ENCODE assay signal across 20 cellular contexts in the genomic region with DNA sequence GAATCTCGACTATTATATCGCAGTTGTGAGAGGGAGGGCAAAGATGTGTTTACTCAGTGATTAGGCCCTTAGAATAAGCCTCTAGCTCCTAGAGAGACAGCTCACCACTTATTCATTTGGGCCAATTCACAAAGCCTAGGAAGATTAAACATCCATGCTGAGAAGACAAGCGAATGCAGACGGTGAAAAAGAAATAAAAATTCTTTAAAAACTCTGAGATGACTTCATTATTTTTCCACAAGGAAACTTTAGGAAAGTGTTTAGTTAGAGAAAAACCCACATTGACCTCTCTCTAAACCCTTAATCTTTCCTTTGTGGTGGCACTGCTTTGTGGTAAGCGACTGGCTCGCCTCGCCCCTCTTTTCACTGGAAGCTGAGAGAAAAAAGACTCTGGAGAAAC.
DNase-seq lines count a peak whose midpoint lies in the region; ATAC-seq and TF ChIP-seq lines count a peak whose summit lies in the region.
"Had no signal": no experiment of that assay in that cellular context is flagged by ENCODE, and none has a peak within 500 bp of the region (broad histone marks: within the 10 kb centered on the region; RNA-seq: fewer than 3 reads in every experiment).

No MANE protein-coding gene starts in this region.

- no peaks in the 10 kb centered on the region for H4K20me1 ChIP-seq in GM23338 (replicated peaks; ENCODE audit: insufficient read depth)

- peaks cover 25% of the 10 kb centered on the region for H3K4me1 Mint-ChIP-seq in GM23338
- H3K4me1 Mint-ChIP-seq in CD8-positive, alpha-beta T cell (ENCODE audit: low read depth) = no peaks in the 10 kb centered on the region

- no peaks in the 10 kb centered on the region for H3K27me3 ChIP-seq in GM23338 (ENCODE audit: insufficient read depth)
- no peaks in the 10 kb centered on the region for H3K27me3 ChIP-seq in CD8-positive, alpha-beta T cell (ENCODE audit: insufficient read depth, low read length)
- H3K27me3 ChIP-seq: breast epithelium, foreskin keratinocyte, vagina had no signal

- no peaks in the 10 kb centered on the region for H3K9me3 Mint-ChIP-seq in GM23338
- no peaks in the 10 kb centered on the region for H3K9me3 Mint-ChIP-seq in CD8-positive, alpha-beta T cell
- H3K9me3 Mint-ChIP-seq: naive B cell; T-helper 1 cell treated with Interleukin-12 subunit alpha and Interleukin-12 subunit beta and Interleukin-4 antibody, amounts not matched to agents 30 μg/mL and 1 μg/mL, for 36 hours had no signal

- ATAC-seq in GM23338 (peak; percentile 54), HG02571 (IDR thresholded peaks at IDR 0.05; ENCODE audit: unreplicated experiment) (no peak), omental fat pad (ENCODE audit: low FRiP score) (no peak)
- ATAC-seq in CD8-positive, alpha-beta T cell = no peak
- ATAC-seq: activated CD4-positive, CD25-positive, alpha-beta regulatory T cell treated with anti-CD3 and anti-CD28 coated beads, Interleukin-2, amount 50 U/mL, for 24 hours; foreskin keratinocyte; left ventricle myocardium superior had no signal

- POLR2A ChIA-PET in CD8-positive, alpha-beta T cell (lab: Charles Lee) = no interaction called here

- H3K27ac Mint-ChIP-seq in GM23338 = no peak overlapping the region
- H3K27ac Mint-ChIP-seq in CD8-positive, alpha-beta T cell = no peak overlapping the region
- H3K27ac Mint-ChIP-seq: naive B cell; T-helper 1 cell treated with Interleukin-12 subunit alpha and Interleukin-12 subunit beta and Interleukin-4 antibody, amounts not matched to agents 30 μg/mL and 1 μg/mL, for 36 hours had no signal

- no peaks in the 10 kb centered on the region for H3K36me3 Mint-ChIP-seq in GM23338 (ENCODE audit: low read depth)
- peaks cover 61% of the 10 kb centered on the region for H3K36me3 Mint-ChIP-seq in CD8-positive, alpha-beta T cell

- H3K79me2 ChIP-seq in GM23338 (replicated peaks; ENCODE audit: insufficient read depth) = no peaks in the 10 kb centered on the region

- no peaks in the 10 kb centered on the region for H3K9me3 ChIP-seq in CD8-positive, alpha-beta T cell (ENCODE audit: low read length)
- H3K9me3 ChIP-seq: breast epithelium, vagina had no signal

- no peak overlapping the region for H2AFZ ChIP-seq in GM23338

- no peak overlapping the region for H3K4me3 ChIP-seq in GM23338
- no peak overlapping the region for H3K4me3 ChIP-seq in astrocyte of the spinal cord (ENCODE audit: low read depth, low read length)
- H3K4me3 ChIP-seq in CD8-positive, alpha-beta T cell (ENCODE audit: low read depth, low read length) = no peak overlapping the region
- H3K4me3 ChIP-seq: breast epithelium, vagina had no signal

- H3K36me3 ChIP-seq in GM23338 (ENCODE audit: insufficient read depth) = no peaks in the 10 kb centered on the region
- H3K36me3 ChIP-seq in CD8-positive, alpha-beta T cell (ENCODE audit: insufficient read depth, low read length) = no peaks in the 10 kb centered on the region
- H3K36me3 ChIP-seq: breast epithelium had no signal

- intact Hi-C loops in CD8-positive, alpha-beta T cell (cut with DNase I, micrococcal nuclease) = no loop called here

- H3K27me3 Mint-ChIP-seq in GM23338 (ENCODE audit: insufficient read depth, low read depth, poor library complexity) = no peaks in the 10 kb centered on the region
- H3K27me3 Mint-ChIP-seq in CD8-positive, alpha-beta T cell (ENCODE audit: low read depth) = no peaks in the 10 kb centered on the region
- H3K27me3 Mint-ChIP-seq: naive B cell had no signal

- DNase-seq in GM23338 (ENCODE audit: low spot score) (no peak), NCI-H1417 treated with DMSO at 0.1 percent for 48 hours (lab: John Stamatoyannopoulos, UW) (peak; percentile 30), astrocyte of the spinal cord (ENCODE audit: low read depth, low spot score) (peak; percentile 77), myocyte (ENCODE audit: low read depth) (peak; percentile 20), omental fat pad (ENCODE audit: low spot score) (no peak), RPMI8226 (no peak)
- no peak for DNase-seq in CD8-positive, alpha-beta T cell
- DNase-seq: activated naive CD4-positive, alpha-beta T cell treated with Interleukin-2 at 50 U/mL for 16 hours; effector CD4-positive, alpha-beta T cell; foreskin keratinocyte; KG1; left ventricle myocardium superior; naive B cell; NCI-H1105; NCI-H524 treated with DMSO at 0.1 percent for 48 hours had no signal

- no peak overlapping the region for H3K4me2 ChIP-seq in GM23338

- H3K9me2 ChIP-seq in GM23338 (ENCODE audit: insufficient read depth) = no peaks in the 10 kb centered on the region

- H3F3A ChIP-seq in GM23338 (replicated peaks; ENCODE audit: low read depth) = no peaks in the 10 kb centered on the region

- in situ Hi-C loops in astrocyte of the spinal cord (cut with HindIII; ENCODE audit: low sequenced_read_pairs) = no loop called here

- peaks cover 6% of the 10 kb centered on the region; the same call in 1 of the 2 replicates for H3K4me1 ChIP-seq in GM23338 (ENCODE audit: insufficient read depth)
- H3K4me1 ChIP-seq in CD8-positive, alpha-beta T cell (ENCODE audit: insufficient read depth, low read length) = no peaks in the 10 kb centered on the region
- H3K4me1 ChIP-seq: breast epithelium, foreskin keratinocyte, vagina had no signal

- no peak for TF ChIP-seq CTCF in GM23338 (conservative IDR thresholded peaks at IDR 0.05; ENCODE audit: low read depth in 2 of 2)
- no peak for TF ChIP-seq CTCF in astrocyte of the spinal cord (IDR thresholded peaks at IDR 0.05; ENCODE audit: low read depth, low read length)
- no peak for TF ChIP-seq CTCF in CD8-positive, alpha-beta T cell (IDR thresholded peaks at IDR 0.05)
- no peak for TF ChIP-seq CTCF in omental fat pad (IDR thresholded peaks at IDR 0.05)

- H3K4me3 Mint-ChIP-seq in GM23338 = no peak overlapping the region
- H3K4me3 Mint-ChIP-seq in CD8-positive, alpha-beta T cell = no peak overlapping the region
- H3K4me3 Mint-ChIP-seq: naive B cell; T-helper 1 cell treated with Interleukin-12 subunit alpha and Interleukin-12 subunit beta and Interleukin-4 antibody, amounts not matched to agents 30 μg/mL and 1 μg/mL, for 36 hours had no signal

- CTCF ChIA-PET in CD8-positive, alpha-beta T cell (lab: Charles Lee) = no interaction called here

- no peak overlapping the region for H3K27ac ChIP-seq in GM23338 (ENCODE audit: low read depth)
- H3K27ac ChIP-seq in CD8-positive, alpha-beta T cell (ENCODE audit: low read depth, low read length) = no peak overlapping the region
- H3K27ac ChIP-seq: breast epithelium, foreskin keratinocyte, vagina had no signal

TF ChIP-seq in GM23338, 12 proteins besides CTCF, POLR2A, EP300 and RAD21:
- TF ChIP-seq ZNF114 (CRISPR knock-in tag; IDR thresholded peaks at IDR 0.05) (no peak), CREB1 (CRISPR knock-in tag; IDR thresholded peaks at IDR 0.05; ENCODE audit: low read depth) (no peak), JUNB (IDR thresholded peaks at IDR 0.05; ENCODE audit: unreplicated experiment) (no peak), NANOG (IDR thresholded peaks at IDR 0.05; ENCODE audit: borderline replicate concordance) (no peak), ZNF331 (CRISPR knock-in tag; IDR thresholded peaks at IDR 0.05; ENCODE audit: low read depth) (no peak), STAT1 (IDR thresholded peaks at IDR 0.05; ENCODE audit: unreplicated experiment) (no peak), EZH2phosphoT487 (IDR thresholded peaks at IDR 0.05; ENCODE audit: unreplicated experiment) (no peak)
- TF ChIP-seq, protein P1, sequence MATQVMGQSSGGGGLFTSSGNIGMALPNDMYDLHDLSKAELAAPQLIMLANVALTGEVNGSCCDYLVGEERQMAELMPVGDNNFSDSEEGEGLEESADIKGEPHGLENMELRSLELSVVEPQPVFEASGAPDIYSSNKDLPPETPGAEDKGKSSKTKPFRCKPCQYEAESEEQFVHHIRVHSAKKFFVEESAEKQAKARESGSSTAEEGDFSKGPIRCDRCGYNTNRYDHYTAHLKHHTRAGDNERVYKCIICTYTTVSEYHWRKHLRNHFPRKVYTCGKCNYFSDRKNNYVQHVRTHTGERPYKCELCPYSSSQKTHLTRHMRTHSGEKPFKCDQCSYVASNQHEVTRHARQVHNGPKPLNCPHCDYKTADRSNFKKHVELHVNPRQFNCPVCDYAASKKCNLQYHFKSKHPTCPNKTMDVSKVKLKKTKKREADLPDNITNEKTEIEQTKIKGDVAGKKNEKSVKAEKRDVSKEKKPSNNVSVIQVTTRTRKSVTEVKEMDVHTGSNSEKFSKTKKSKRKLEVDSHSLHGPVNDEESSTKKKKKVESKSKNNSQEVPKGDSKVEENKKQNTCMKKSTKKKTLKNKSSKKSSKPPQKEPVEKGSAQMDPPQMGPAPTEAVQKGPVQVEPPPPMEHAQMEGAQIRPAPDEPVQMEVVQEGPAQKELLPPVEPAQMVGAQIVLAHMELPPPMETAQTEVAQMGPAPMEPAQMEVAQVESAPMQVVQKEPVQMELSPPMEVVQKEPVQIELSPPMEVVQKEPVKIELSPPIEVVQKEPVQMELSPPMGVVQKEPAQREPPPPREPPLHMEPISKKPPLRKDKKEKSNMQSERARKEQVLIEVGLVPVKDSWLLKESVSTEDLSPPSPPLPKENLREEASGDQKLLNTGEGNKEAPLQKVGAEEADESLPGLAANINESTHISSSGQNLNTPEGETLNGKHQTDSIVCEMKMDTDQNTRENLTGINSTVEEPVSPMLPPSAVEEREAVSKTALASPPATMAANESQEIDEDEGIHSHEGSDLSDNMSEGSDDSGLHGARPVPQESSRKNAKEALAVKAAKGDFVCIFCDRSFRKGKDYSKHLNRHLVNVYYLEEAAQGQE (IDR thresholded peaks at IDR 0.05; ENCODE audit: unreplicated experiment) = no peak
- TF ChIP-seq, protein P2, sequence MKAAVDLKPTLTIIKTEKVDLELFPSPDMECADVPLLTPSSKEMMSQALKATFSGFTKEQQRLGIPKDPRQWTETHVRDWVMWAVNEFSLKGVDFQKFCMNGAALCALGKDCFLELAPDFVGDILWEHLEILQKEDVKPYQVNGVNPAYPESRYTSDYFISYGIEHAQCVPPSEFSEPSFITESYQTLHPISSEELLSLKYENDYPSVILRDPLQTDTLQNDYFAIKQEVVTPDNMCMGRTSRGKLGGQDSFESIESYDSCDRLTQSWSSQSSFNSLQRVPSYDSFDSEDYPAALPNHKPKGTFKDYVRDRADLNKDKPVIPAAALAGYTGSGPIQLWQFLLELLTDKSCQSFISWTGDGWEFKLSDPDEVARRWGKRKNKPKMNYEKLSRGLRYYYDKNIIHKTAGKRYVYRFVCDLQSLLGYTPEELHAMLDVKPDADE (IDR thresholded peaks at IDR 0.05) = no peak
TF ChIP-seq in GM23338: peak in this region for 0.

Comparison
In these comparisons a context has a peak if more than half of its experiments do, and no peak if none do; other contexts are left out.
1. DNase-seq: peak in NCI-H1417 treated with DMSO at 0.1 percent for 48 hours (single experiment), astrocyte of the spinal cord (single experiment) and myocyte (single experiment); none in GM23338 (single experiment), CD8-positive, alpha-beta T cell (0 of 7), omental fat pad (single experiment) and RPMI8226 (single experiment).